ENCODE assay signal across 18 cellular contexts in genomic region chr19:51380379-51380778, GRCh38. TPM values are rescaled to one million over a fixed set of nuclear protein-coding genes. Genes with fewer than 3 reads are reported as not detected.
DNase-seq lines count a peak whose midpoint lies in the region; ATAC-seq and TF ChIP-seq lines count a peak whose summit lies in the region.
"Had no signal": no experiment of that assay in that cellular context is flagged by ENCODE, and none has a peak within 500 bp of the region (broad histone marks: within the 10 kb centered on the region; RNA-seq: fewer than 3 reads in every experiment).

No MANE protein-coding gene starts in this region.

- peak overlapping the region; percentile 36 for H3K27ac Mint-ChIP-seq in activated CD4-positive, alpha-beta T cell treated with anti-CD3 and anti-CD28 coated beads, Interleukin-2, amount 10 ng/mL, durations not matched to agents 7 days and 5 days
- peak overlapping the region; percentile 49 for H3K27ac Mint-ChIP-seq in activated naive CD8-positive, alpha-beta T cell treated with anti-CD3 and anti-CD28 coated beads, Interleukin-2, amount 50 U/mL, for 24 hours
- H3K27ac Mint-ChIP-seq in natural killer cell, result peak overlapping the region; percentile 72 to 92

- H3K36me3 ChIP-seq in ES-I3 (ENCODE audit: insufficient read depth, low read length), result no peaks in the 10 kb centered on the region
- H3K36me3 ChIP-seq: MG63 had no signal

- no peak for TF ChIP-seq CTCF in natural killer cell (IDR thresholded peaks at IDR 0.05)

- DNase-seq in activated CD4-positive, alpha-beta T cell treated with anti-CD3 and anti-CD28 coated beads, Interleukin-2, amount 10 ng/mL, durations not matched to agents 7 days and 5 days, result no peak
- no peak for DNase-seq in activated CD4-positive, alpha-beta T cell treated with anti-CD3 and anti-CD28 coated beads, Interleukin-2, amount 50 U/mL, for 1 hour
- DNase-seq in activated naive CD8-positive, alpha-beta T cell treated with anti-CD3 and anti-CD28 coated beads, Interleukin-2, amount 50 U/mL, for 24 hours, result peak; percentile 7
- DNase-seq in natural killer cell (no peak), inferior parietal cortex (ENCODE audit: extremely low spot score) (no peak), NCI-H774 (lab: John Stamatoyannopoulos, UW) (no peak), cerebellar cortex (ENCODE audit: low spot score) (no peak)
- DNase-seq: 8988T, DMS 273 treated with DMSO at 0.1 percent for 48 hours, GF-D8, NCI-H1092, NCI-H1694, NCI-H510A treated with DMSO at 0.1 percent for 48 hours had no signal

- intact Hi-C loops in natural killer cell (cut with micrococcal nuclease), result no loop called here

- H3K4me1 Mint-ChIP-seq in activated CD4-positive, alpha-beta T cell treated with anti-CD3 and anti-CD28 coated beads, Interleukin-2, amount 10 ng/mL, durations not matched to agents 7 days and 5 days, result peaks cover 39% of the 10 kb centered on the region
- peaks cover 47% of the 10 kb centered on the region for H3K4me1 Mint-ChIP-seq in activated naive CD8-positive, alpha-beta T cell treated with anti-CD3 and anti-CD28 coated beads, Interleukin-2, amount 50 U/mL, for 24 hours
- peaks cover 33 to 60% of the 10 kb centered on the region in 2 donors for H3K4me1 Mint-ChIP-seq in natural killer cell

- ATAC-seq in activated naive CD8-positive, alpha-beta T cell treated with anti-CD3 and anti-CD28 coated beads, Interleukin-2, amount 50 U/mL, for 24 hours, result no peak
- ATAC-seq in natural killer cell, result no peak
- ATAC-seq: HepG2 had no signal

- H3K9me3 Mint-ChIP-seq in activated CD4-positive, alpha-beta T cell treated with anti-CD3 and anti-CD28 coated beads, Interleukin-2, amount 10 ng/mL, durations not matched to agents 7 days and 5 days, result peaks cover 5% of the 10 kb centered on the region
- H3K9me3 Mint-ChIP-seq in activated naive CD8-positive, alpha-beta T cell treated with anti-CD3 and anti-CD28 coated beads, Interleukin-2, amount 50 U/mL, for 24 hours, result no peaks in the 10 kb centered on the region
- H3K9me3 Mint-ChIP-seq in natural killer cell, result no peaks in the 10 kb centered on the region

- no peaks in the 10 kb centered on the region for H3K36me3 Mint-ChIP-seq in activated CD4-positive, alpha-beta T cell treated with anti-CD3 and anti-CD28 coated beads, Interleukin-2, amount 10 ng/mL, durations not matched to agents 7 days and 5 days (ENCODE audit: low read depth)
- no peaks in the 10 kb centered on the region for H3K36me3 Mint-ChIP-seq in activated naive CD8-positive, alpha-beta T cell treated with anti-CD3 and anti-CD28 coated beads, Interleukin-2, amount 50 U/mL, for 24 hours (ENCODE audit: low read depth)
- no peaks in the 10 kb centered on the region for H3K36me3 Mint-ChIP-seq in natural killer cell

- CTCF ChIA-PET in activated CD4-positive, alpha-beta T cell treated with anti-CD3 and anti-CD28 coated beads, Interleukin-2, amount 10 ng/mL, durations not matched to agents 7 days and 5 days (lab: Charles Lee), result no interaction called here

- no peaks in the 10 kb centered on the region for H3K4me1 ChIP-seq in ES-I3 (ENCODE audit: insufficient read depth, low read length)

- H3K4me3 Mint-ChIP-seq in activated CD4-positive, alpha-beta T cell treated with anti-CD3 and anti-CD28 coated beads, Interleukin-2, amount 10 ng/mL, durations not matched to agents 7 days and 5 days, result no peak overlapping the region
- H3K4me3 Mint-ChIP-seq in activated naive CD8-positive, alpha-beta T cell treated with anti-CD3 and anti-CD28 coated beads, Interleukin-2, amount 50 U/mL, for 24 hours, result no peak overlapping the region
- no peak overlapping the region for H3K4me3 Mint-ChIP-seq in natural killer cell

- POLR2A ChIA-PET in activated CD4-positive, alpha-beta T cell treated with anti-CD3 and anti-CD28 coated beads, Interleukin-2, amount 10 ng/mL, durations not matched to agents 7 days and 5 days (lab: Charles Lee), result no interaction called here

- no peaks in the 10 kb centered on the region for H3K9me3 ChIP-seq in ES-I3 (ENCODE audit: control insufficient read depth, insufficient read depth, low read length)
- H3K9me3 ChIP-seq: MG63 had no signal

- H3K9ac ChIP-seq in ES-I3 (ENCODE audit: low read depth, low read length), result peak overlapping the region; percentile 8; the same call in 1 of the 2 replicates
- H3K9ac ChIP-seq: GM23248 had no signal

- H3K27me3 Mint-ChIP-seq in activated CD4-positive, alpha-beta T cell treated with anti-CD3 and anti-CD28 coated beads, Interleukin-2, amount 10 ng/mL, durations not matched to agents 7 days and 5 days, result no peaks in the 10 kb centered on the region
- no peaks in the 10 kb centered on the region for H3K27me3 Mint-ChIP-seq in activated naive CD8-positive, alpha-beta T cell treated with anti-CD3 and anti-CD28 coated beads, Interleukin-2, amount 50 U/mL, for 24 hours
- H3K27me3 Mint-ChIP-seq in natural killer cell (ENCODE audit: low read depth in 2 of 2), result no peaks in the 10 kb centered on the region

RNA-seq across cellular contexts. Expression of gene LIM2, which starts 7.4 kb away (rescaled TPM):
- not detected for total RNA-seq in activated CD4-positive, alpha-beta T cell treated with anti-CD3 and anti-CD28 coated beads, Interleukin-2, amount 10 ng/mL, durations not matched to agents 7 days and 5 days
- total RNA-seq in natural killer cell, result 10 to 100 TPM in 1 of 3 donors, 1 to 10 TPM in 2; 5.9 to 10.3 (median 8.5) TPM
- total RNA-seq: GM23248, HepG2, Right ventricle myocardium superior had no signal

RNA-seq across cellular contexts. Expression of gene NKG7, which starts 7.9 kb away (rescaled TPM):
- total RNA-seq in activated CD4-positive, alpha-beta T cell treated with anti-CD3 and anti-CD28 coated beads, Interleukin-2, amount 10 ng/mL, durations not matched to agents 7 days and 5 days, result 10 to 100 TPM; 67.2 to 71.7 TPM
- total RNA-seq in natural killer cell, result 1,000 to 10,000 TPM; 2,907 to 3,894 (median 3,151) TPM
- total RNA-seq: GM23248, HepG2 had no signal

RNA-seq across cellular contexts. Expression of gene C19orf84, which starts 10.0 kb away (rescaled TPM):
- not detected for total RNA-seq in activated CD4-positive, alpha-beta T cell treated with anti-CD3 and anti-CD28 coated beads, Interleukin-2, amount 10 ng/mL, durations not matched to agents 7 days and 5 days
- total RNA-seq in natural killer cell, result 1 to 10 TPM; 1.4 to 3.6 (median 1.7) TPM
- total RNA-seq: GM23248, HepG2, Right ventricle myocardium superior had no signal

RNA-seq across cellular contexts. Expression of gene CLDND2, which starts 11.6 kb away (rescaled TPM):
- total RNA-seq in activated CD4-positive, alpha-beta T cell treated with anti-CD3 and anti-CD28 coated beads, Interleukin-2, amount 10 ng/mL, durations not matched to agents 7 days and 5 days, result 1 to 10 TPM; 3.1 to 3.3 TPM
- 10 to 100 TPM; 72.8 to 83.2 (median 75.3) TPM for total RNA-seq in natural killer cell
- total RNA-seq: GM23248 had no signal

RNA-seq across cellular contexts. Expression of gene ETFB, which starts 14.2 kb away (rescaled TPM):
- 100 to 1,000 TPM; 108 to 132 TPM for total RNA-seq in activated CD4-positive, alpha-beta T cell treated with anti-CD3 and anti-CD28 coated beads, Interleukin-2, amount 10 ng/mL, durations not matched to agents 7 days and 5 days
- total RNA-seq in natural killer cell, result 10 to 100 TPM; 44.9 to 60.1 (median 55.0) TPM

Comparison
In these comparisons a context has a peak if more than half of its experiments do, and no peak if none do; other contexts are left out.
1. RNA of gene LIM2, which starts 7.4 kb away (total RNA-seq): 5.9 to 10.3 TPM in natural killer cell; not detected in activated CD4-positive, alpha-beta T cell treated with anti-CD3 and anti-CD28 coated beads, Interleukin-2, amount 10 ng/mL, durations not matched to agents 7 days and 5 days; every median in the first group is over 4 times any median in the second.
2. RNA of gene NKG7, which starts 7.9 kb away (total RNA-seq): 2,907 to 3,894 TPM in natural killer cell; 67.2 to 71.7 TPM in activated CD4-positive, alpha-beta T cell treated with anti-CD3 and anti-CD28 coated beads, Interleukin-2, amount 10 ng/mL, durations not matched to agents 7 days and 5 days; every median in the first group is over 10 times any median in the second.
3. Peak in every context shown above with its lines, with median percentiles within 50 percentile points of each other: H3K27ac Mint-ChIP-seq.